ENCODE assay signal across 8 cellular contexts in genomic region chr18:22977847-22978701, GRCh38. TPM values are rescaled to one million over a fixed set of nuclear protein-coding genes. Genes with fewer than 3 reads are reported as not detected.
A peak's percentile ranks its signal among the peaks of the same experiment; 100 is the strongest.
DNase-seq lines count a peak whose midpoint lies in the region; ATAC-seq, FAIRE-seq and TF ChIP-seq lines count a peak whose summit lies in the region.

No MANE protein-coding gene starts in this region.

- no peak overlapping the region for H3K4me3 Mint-ChIP-seq in central memory CD8-positive, alpha-beta T cell
- H3K4me3 Mint-ChIP-seq in neural progenitor cell, result no peak overlapping the region

- FAIRE-seq in HTR-8/SVneo (lab: Jason Lieb, UNC), result no peak

- no peaks in the 10 kb centered on the region for H3K36me3 Mint-ChIP-seq in central memory CD8-positive, alpha-beta T cell (ENCODE audit: insufficient read depth)
- peaks cover 15% of the 10 kb centered on the region for H3K36me3 Mint-ChIP-seq in neural progenitor cell

- no peaks in the 10 kb centered on the region for H3K79me2 ChIP-seq in neural progenitor cell (ENCODE audit: low read depth)

- no peaks in the 10 kb centered on the region for H3K9me3 ChIP-seq in neural progenitor cell (ENCODE audit: low read depth)

- H3K9me3 Mint-ChIP-seq in central memory CD8-positive, alpha-beta T cell, result no peaks in the 10 kb centered on the region
- no peaks in the 10 kb centered on the region for H3K9me3 Mint-ChIP-seq in neural progenitor cell

- no peak overlapping the region for H3K4me2 ChIP-seq in neural progenitor cell

- no peak overlapping the region for H3K9ac ChIP-seq in neural progenitor cell

- no peak overlapping the region for H2AFZ ChIP-seq in neural progenitor cell (replicated peaks)

- H4K20me1 ChIP-seq in neural progenitor cell (ENCODE audit: low read depth), result no peaks in the 10 kb centered on the region

- H3K27ac Mint-ChIP-seq in central memory CD8-positive, alpha-beta T cell (ENCODE audit: low read depth), result peak overlapping the region; percentile 37
- H3K27ac Mint-ChIP-seq in neural progenitor cell, result no peak overlapping the region

- peak; percentile 36 for ATAC-seq in central memory CD8-positive, alpha-beta T cell (replicated peaks; ENCODE audit: extremely low read depth, poor library complexity, severe bottlenecking)

- no peaks in the 10 kb centered on the region for H3K4me1 Mint-ChIP-seq in central memory CD8-positive, alpha-beta T cell
- H3K4me1 Mint-ChIP-seq in neural progenitor cell, result peaks cover 8% of the 10 kb centered on the region

- H3F3A ChIP-seq in neural progenitor cell (ENCODE audit: low read depth), result peaks cover 5% of the 10 kb centered on the region

- H3K27me3 Mint-ChIP-seq in central memory CD8-positive, alpha-beta T cell, result no peaks in the 10 kb centered on the region
- peaks cover 2% of the 10 kb centered on the region for H3K27me3 Mint-ChIP-seq in neural progenitor cell (ENCODE audit: insufficient read depth, low read depth)

- H3K4me3 ChIP-seq in neural progenitor cell, result no peak overlapping the region

- peak overlapping the region; percentile 31 for H3K27ac ChIP-seq in neural progenitor cell

- no peaks in the 10 kb centered on the region for H3K27me3 ChIP-seq in neural progenitor cell

- peaks cover 19% of the 10 kb centered on the region for H3K36me3 ChIP-seq in neural progenitor cell

- H3K4me1 ChIP-seq in neural progenitor cell, result no peaks in the 10 kb centered on the region

- DNase-seq in GM04504 (ENCODE audit: low read depth) (peak; percentile 52), HTR-8/SVneo (ENCODE audit: insufficient read length, low spot score) (peak; percentile 47), neural progenitor cell (ENCODE audit: low spot score) (no peak), SHP77 (lab: John Stamatoyannopoulos, UW) (no peak), NCI-H774 (lab: John Stamatoyannopoulos, UW) (no peak), NCI-H526 treated with DMSO at 0.1 percent for 48 hours (lab: John Stamatoyannopoulos, UW) (no peak), NCI-H1092 (lab: John Stamatoyannopoulos, UW) (no peak)
- no peak for DNase-seq in central memory CD8-positive, alpha-beta T cell (ENCODE audit: low spot score in 2 of 2)

- TF ChIP-seq CTCF in neural progenitor cell (IDR thresholded peaks at IDR 0.05), result no peak

RNA-seq across cellular contexts. Expression of gene RBBP8, which starts 44.9 kb away (rescaled TPM):
- 50.5 and 64.8 TPM in 2 replicates for total RNA-seq in neural progenitor cell (ENCODE audit: low replicate concordance)

Comparison
In these comparisons a context has a peak if more than half of its experiments do, and no peak if none do; other contexts are left out.
1. DNase-seq: peak in GM04504 (single experiment) and HTR-8/SVneo (single experiment); none in central memory CD8-positive, alpha-beta T cell (0 of 2), neural progenitor cell (single experiment), SHP77 (0 of 2), NCI-H774 (single experiment), NCI-H526 treated with DMSO at 0.1 percent for 48 hours (single experiment) and NCI-H1092 (single experiment).